Comparison of ENCODE assay signal across 8 cellular contexts in genomic region chr1:32870615-32871363, GRCh38. TPM values are rescaled to one million over a fixed set of nuclear protein-coding genes. Genes with fewer than 3 reads are reported as not detected.
A peak's percentile ranks its signal among the peaks of the same experiment; 100 is the strongest.
DNase-seq lines count a peak whose midpoint lies in the region; ATAC-seq and TF ChIP-seq lines count a peak whose summit lies in the region.

Gene FNDC5, minus strand, starts transcription at chr1:32870912.

- no peaks in the 10 kb centered on the region for H3K36me3 ChIP-seq in suprapubic skin

- H3K4me3 Mint-ChIP-seq in activated T-cell treated with anti-CD3 and anti-CD28 coated beads, Interleukin-2, amount 50 U/mL, for 24 hours, result peak within 1 kb of the TSS; percentile 49
- peak within 1 kb of the TSS; percentile 61 for H3K4me3 Mint-ChIP-seq in MCF 10A (ENCODE audit: unreplicated experiment)

- H3K36me3 Mint-ChIP-seq in activated T-cell treated with anti-CD3 and anti-CD28 coated beads, Interleukin-2, amount 50 U/mL, for 24 hours (ENCODE audit: low read depth), result peaks cover 5% of the 10 kb centered on the region
- H3K36me3 Mint-ChIP-seq in MCF 10A (ENCODE audit: insufficient read depth, unreplicated experiment), result no peaks in the 10 kb centered on the region

- TF ChIP-seq EP300 in suprapubic skin (IDR thresholded peaks at IDR 0.05), result no peak

- WGBS in suprapubic skin, result 5% methylated on average over 21 of the region's 99 CpGs

- peak within 1 kb of the TSS; percentile 48 for H3K4me3 ChIP-seq in suprapubic skin

- peaks cover 26% of the 10 kb centered on the region for H3K27me3 ChIP-seq in suprapubic skin

- TF ChIP-seq POLR2A in suprapubic skin (IDR thresholded peaks at IDR 0.05), result no peak

- intact Hi-C loops in MCF 10A (cut with micrococcal nuclease) (loop anchor here (5.0 kb wide), 1 partner anchor 98 kb away; no protein-coding TSS in a partner anchor), left colon (cut with DNase I, micrococcal nuclease) (no loop called here)

- CTCF ChIA-PET in MCF 10A (lab: Yijun Ruan, JAX), result interaction anchor here (0.6 to 2.6 kb wide), 14 partner anchors 9 to 470 kb away, joined by 3 to 16 read pairs (median 4); no protein-coding TSS in a partner anchor

- H3K4me1 Mint-ChIP-seq in activated T-cell treated with anti-CD3 and anti-CD28 coated beads, Interleukin-2, amount 50 U/mL, for 24 hours (ENCODE audit: low read depth), result peaks cover 10% of the 10 kb centered on the region
- peaks cover 5% of the 10 kb centered on the region for H3K4me1 Mint-ChIP-seq in MCF 10A (ENCODE audit: insufficient read depth, unreplicated experiment)

- DNase-seq in activated T-cell treated with anti-CD3 and anti-CD28 coated beads, Interleukin-2, amount 50 U/mL, for 24 hours, result no peak
- DNase-seq in activated T-cell treated with anti-CD3 and anti-CD28 coated beads, Interleukin-2, amount 50 U/mL, for 1 hour, result no peak
- no peak for DNase-seq in MCF 10A (ENCODE audit: unreplicated experiment)
- DNase-seq in left colon, result no peak
- DNase-seq in suprapubic skin (ENCODE audit: low spot score in 2 of 2), result peak in 1 of 2 donors; percentile 65
- DNase-seq in NCI-H2029 (lab: John Stamatoyannopoulos, UW), result no peak
- DNase-seq in HuH-7.5 (ENCODE audit: low spot score), result no peak

- no peak within 1 kb of the TSS for H3K27ac Mint-ChIP-seq in activated T-cell treated with anti-CD3 and anti-CD28 coated beads, Interleukin-2, amount 50 U/mL, for 24 hours
- no peak within 1 kb of the TSS for H3K27ac Mint-ChIP-seq in MCF 10A (ENCODE audit: low read depth, unreplicated experiment)

- BruUV-seq in MCF 10A (replicated peaks; lab: Mats Ljungman, UMichigan), result no TSS peak

- no peaks in the 10 kb centered on the region for H3K9me3 Mint-ChIP-seq in activated T-cell treated with anti-CD3 and anti-CD28 coated beads, Interleukin-2, amount 50 U/mL, for 24 hours
- no peaks in the 10 kb centered on the region for H3K9me3 Mint-ChIP-seq in MCF 10A (ENCODE audit: unreplicated experiment)

- H3K9me3 ChIP-seq in suprapubic skin, result no peaks in the 10 kb centered on the region

- POLR2A ChIA-PET in MCF 10A (lab: Yijun Ruan, JAX), result interaction anchor here (0.6 to 1.8 kb wide), 2 partner anchors 159 to 220 kb away, joined by 4 to 5 read pairs; partner anchors contain the start of gene RBBP4

- TF ChIP-seq CTCF in MCF 10A (IDR thresholded peaks at IDR 0.05; ENCODE audit: unreplicated experiment) (no peak), suprapubic skin (IDR thresholded peaks at IDR 0.05) (no peak)

- H3K27ac ChIP-seq in suprapubic skin, result no peak within 1 kb of the TSS

- peaks cover 65% of the 10 kb centered on the region for H3K27me3 Mint-ChIP-seq in activated T-cell treated with anti-CD3 and anti-CD28 coated beads, Interleukin-2, amount 50 U/mL, for 24 hours
- peaks cover 12% of the 10 kb centered on the region for H3K27me3 Mint-ChIP-seq in MCF 10A (ENCODE audit: insufficient read depth, unreplicated experiment)

- peaks cover 27% of the 10 kb centered on the region for H3K4me1 ChIP-seq in suprapubic skin

- ATAC-seq in left colon (peak; percentile 43), HG02938 (IDR thresholded peaks at IDR 0.05; ENCODE audit: unreplicated experiment) (no peak)

RNA-seq across cellular contexts. Expression of gene FNDC5, which starts in this region (rescaled TPM):
- not detected in 2 replicates for total RNA-seq in MCF 10A (2022)
- under 1 TPM; 0.22 to 0.85 TPM for total RNA-seq in left colon
- 1 to 10 TPM in 2 of 4 donors, under 1 TPM in 1, not detected in 1; 0.48 to 3.0 (median 1.6) TPM for total RNA-seq in suprapubic skin

Comparison
In these comparisons a context has a peak if more than half of its experiments do, and no peak if none do; other contexts are left out.
1. Peak in ATAC-seq in left colon; RNA of the gene not detected or under 1 TPM.